9 cellular contexts compared by ENCODE assay signal in the genomic region with DNA sequence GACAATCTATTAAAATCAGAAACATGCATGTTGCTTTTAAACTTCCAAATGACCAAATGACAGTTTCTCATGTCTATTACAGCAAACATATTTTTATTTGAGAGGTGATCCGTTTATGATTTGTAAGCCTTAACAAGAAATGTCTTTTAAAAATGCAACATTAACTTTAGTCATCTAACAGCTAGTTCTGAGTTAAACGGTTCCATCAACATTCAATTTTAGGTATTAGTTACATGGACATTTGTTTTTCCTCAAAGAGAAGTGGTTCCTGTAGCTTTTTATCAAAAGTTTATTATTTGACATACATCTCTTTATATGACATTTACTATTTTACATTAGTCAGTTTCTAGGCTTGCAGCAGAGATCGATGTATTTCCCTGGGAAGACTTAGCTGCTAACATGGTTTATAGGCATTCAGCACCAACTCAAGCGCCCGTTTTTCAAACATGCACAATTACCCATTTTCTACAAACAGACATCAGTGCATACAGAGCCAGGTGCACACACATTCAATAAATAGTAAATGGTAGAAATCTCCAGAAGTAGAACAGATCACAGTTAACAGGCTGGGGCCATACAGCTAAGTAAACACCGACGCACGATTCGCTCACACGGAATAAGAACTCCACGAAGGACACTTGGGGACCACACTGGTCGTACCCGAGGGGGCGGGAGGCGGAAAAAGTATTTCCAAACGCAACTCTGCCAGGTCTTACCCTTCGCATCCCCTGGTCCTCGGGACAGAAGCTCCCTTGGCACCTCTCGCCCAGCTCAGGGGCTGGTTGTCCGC. TPM values are rescaled to one million over a fixed set of nuclear protein-coding genes. Genes with fewer than 3 reads are reported as not detected.
DNase-seq lines count a peak whose midpoint lies in the region; ATAC-seq and TF ChIP-seq lines count a peak whose summit lies in the region.
"Had no signal": no experiment of that assay in that cellular context is flagged by ENCODE, and none has a peak within 500 bp of the region (broad histone marks: within the 10 kb centered on the region; RNA-seq: fewer than 3 reads in every experiment).

No MANE protein-coding gene starts in this region.

- H3K27me3 ChIP-seq in left lung (peaks cover 38 to 95% of the 10 kb centered on the region in 2 donors), tibial nerve (peaks cover 0 to 32% of the 10 kb centered on the region in 2 donors)

- TF ChIP-seq CTCF in HFFc6 (IDR thresholded peaks at IDR 0.05) (no peak), left lung (IDR thresholded peaks at IDR 0.05) (no peak), tibial nerve (IDR thresholded peaks at IDR 0.05) (no peak)
- no peak for TF ChIP-seq CTCF in activated CD8-positive, alpha-beta T cell treated with anti-CD3 and anti-CD28 coated beads for 36 hours (IDR thresholded peaks at IDR 0.05)

- H3K4me1 ChIP-seq in left lung (peaks cover 0 to 21% of the 10 kb centered on the region in 2 donors), tibial nerve (peaks cover 0 to 23% (median 6%) of the 10 kb centered on the region in 4 donors)

- intact Hi-C loops in activated CD8-positive, alpha-beta T cell treated with anti-CD3 and anti-CD28 coated beads for 36 hours (cut with micrococcal nuclease) = no loop called here
- intact Hi-C loops in left lung (cut with DNase I) = no loop called here

- H3K4me3 ChIP-seq in left lung (peak overlapping the region; percentile 36 to 53), tibial nerve (peak overlapping the region; percentile 36 to 77 (median 58))

- H3K9me3 ChIP-seq in left lung (no peaks in the 10 kb centered on the region), tibial nerve (no peaks in the 10 kb centered on the region)

- no peak for TF ChIP-seq POLR2A in tibial nerve (IDR thresholded peaks at IDR 0.05)

- H3K4me1 Mint-ChIP-seq in HFFc6 (ENCODE audit: low read depth) = peaks cover 5% of the 10 kb centered on the region; the same call in 1 of the 2 replicates
- H3K4me1 Mint-ChIP-seq in activated CD8-positive, alpha-beta T cell treated with anti-CD3 and anti-CD28 coated beads for 36 hours (ENCODE audit: low read depth) = peaks cover 12% of the 10 kb centered on the region

- H3K27me3 Mint-ChIP-seq in HFFc6 (ENCODE audit: insufficient read depth) = peaks cover 20% of the 10 kb centered on the region; the same call in 1 of the 2 replicates
- H3K27me3 Mint-ChIP-seq in activated CD8-positive, alpha-beta T cell treated with anti-CD3 and anti-CD28 coated beads for 36 hours = peaks cover 54% of the 10 kb centered on the region

- H3K36me3 ChIP-seq in left lung = no peaks in the 10 kb centered on the region
- H3K36me3 ChIP-seq in tibial nerve = no peaks in the 10 kb centered on the region

- H3K9me3 Mint-ChIP-seq in HFFc6 = peaks cover 10% of the 10 kb centered on the region; the same call in 1 of the 2 replicates
- no peaks in the 10 kb centered on the region for H3K9me3 Mint-ChIP-seq in activated CD8-positive, alpha-beta T cell treated with anti-CD3 and anti-CD28 coated beads for 36 hours

- TF ChIP-seq EP300 in tibial nerve (IDR thresholded peaks at IDR 0.05) = no peak

- peak; percentile 33 for DNase-seq in COR-L47 (lab: John Stamatoyannopoulos, UW)
- no peak for DNase-seq in HFFc6
- no peak for DNase-seq in activated CD8-positive, alpha-beta T cell treated with anti-CD3 and anti-CD28 coated beads for 36 hours
- DNase-seq in left lung = no peak
- DNase-seq in tibial nerve (ENCODE audit: low spot score in 2 of 2) = no peak
- no peak for DNase-seq in HEK293T (ENCODE audit: extremely low spot score)

- H3K4me3 Mint-ChIP-seq in HFFc6 = peak overlapping the region; percentile 41
- H3K4me3 Mint-ChIP-seq in activated CD8-positive, alpha-beta T cell treated with anti-CD3 and anti-CD28 coated beads for 36 hours = peak overlapping the region; percentile 43

- WGBS in tibial nerve, 2 donors = 6 to 7% methylated on average over 20 of the region's 20 CpGs

- POLR2A ChIA-PET in activated CD8-positive, alpha-beta T cell treated with anti-CD3 and anti-CD28 coated beads for 36 hours (lab: Charles Lee) = no interaction called here
- POLR2A ChIA-PET in HEK293T (lab: Yijun Ruan, JAX) = no interaction called here

- no peak overlapping the region for H3K27ac Mint-ChIP-seq in HFFc6
- no peak overlapping the region for H3K27ac Mint-ChIP-seq in activated CD8-positive, alpha-beta T cell treated with anti-CD3 and anti-CD28 coated beads for 36 hours

- peaks cover 7% of the 10 kb centered on the region; the same call in 1 of the 2 replicates for H3K36me3 Mint-ChIP-seq in HFFc6 (ENCODE audit: low read depth)
- H3K36me3 Mint-ChIP-seq in activated CD8-positive, alpha-beta T cell treated with anti-CD3 and anti-CD28 coated beads for 36 hours (ENCODE audit: low read depth) = no peaks in the 10 kb centered on the region

- peak overlapping the region; percentile 46 to 72 for H3K27ac ChIP-seq in left lung
- H3K27ac ChIP-seq in tibial nerve = peak overlapping the region in 3 of 4 donors; percentile 34 to 78 (median 36)

- CTCF ChIA-PET in activated CD8-positive, alpha-beta T cell treated with anti-CD3 and anti-CD28 coated beads for 36 hours (lab: Charles Lee) = interaction anchor here (1.2 kb wide), 1 partner anchor 333 kb away, joined by 5 read pairs; no protein-coding TSS in a partner anchor
- CTCF ChIA-PET in HEK293T (lab: Yijun Ruan, JAX) = no interaction called here

- no peak for ATAC-seq in activated CD8-positive, alpha-beta T cell treated with anti-CD3 and anti-CD28 coated beads for 36 hours
- ATAC-seq in left lung = peak; percentile 23
- no peak for ATAC-seq in activated CD4-positive, CD25-positive, alpha-beta regulatory T cell treated with anti-CD3 and anti-CD28 coated beads, Interleukin-2, amount 50 U/mL, for 24 hours
- no peak for ATAC-seq in GM21528 (IDR thresholded peaks at IDR 0.05; ENCODE audit: low FRiP score, unreplicated experiment)

TF ChIP-seq in HEK293T, 16 proteins besides CTCF, POLR2A, EP300 and RAD21:
- TF ChIP-seq SUZ12 (IDR thresholded peaks at IDR 0.05) (no peak), LEF1 (IDR thresholded peaks at IDR 0.05; ENCODE audit: borderline replicate concordance) (no peak), FOXK2 (IDR thresholded peaks at IDR 0.05) (no peak), ARNT (IDR thresholded peaks at IDR 0.05) (no peak), L3MBTL2 (conservative IDR thresholded peaks at IDR 0.05) (no peak), BHLHE40 (IDR thresholded peaks at IDR 0.05; ENCODE audit: borderline replicate concordance) (no peak), FOXA1 (IDR thresholded peaks at IDR 0.05) (no peak), SP1 (IDR thresholded peaks at IDR 0.05) (no peak), NFRKB (IDR thresholded peaks at IDR 0.05) (no peak), FOXM1 (IDR thresholded peaks at IDR 0.05; ENCODE audit: borderline replicate concordance) (no peak), ELF4 (IDR thresholded peaks at IDR 0.05) (no peak)

RNA-seq across cellular contexts. Expression of a gene that starts 0.9 kb away (rescaled TPM):
- not detected for total RNA-seq in HFFc6 (2021; fragmentation: NEBNext Ultra II Directional; extraction: Animal tissue kit (Norgen Biotek cat#: 25700))
- not detected for total RNA-seq in activated CD8-positive, alpha-beta T cell treated with anti-CD3 and anti-CD28 coated beads for 36 hours
- total RNA-seq in left lung (10 to 100 TPM; 16.4 to 29.8 TPM), tibial nerve (10 to 100 TPM; 10.7 to 35.7 (median 14.4) TPM)
- total RNA-seq: HT1080 had no signal

Comparison
In these comparisons a context has a peak if more than half of its experiments do, and no peak if none do; other contexts are left out.
1. RNA of a gene that starts 0.9 kb away (total RNA-seq): 16.4 to 29.8 TPM in left lung and 10.7 to 35.7 TPM in tibial nerve; not detected in HFFc6 and not detected in activated CD8-positive, alpha-beta T cell treated with anti-CD3 and anti-CD28 coated beads for 36 hours; every median in the first group is over 10 times any median in the second.